In genomic region chr11:71502871-71503435, GRCh38 we compare ENCODE assay signal across 32 cellular contexts. TPM values are rescaled to one million over a fixed set of nuclear protein-coding genes. Genes with fewer than 3 reads are reported as not detected.
A peak's percentile ranks its signal among the peaks of the same experiment; 100 is the strongest.
DNase-seq lines count a peak whose midpoint lies in the region; ATAC-seq and TF ChIP-seq lines count a peak whose summit lies in the region.
"Had no signal": no experiment of that assay in that cellular context is flagged by ENCODE, and none has a peak within 500 bp of the region (broad histone marks: within the 10 kb centered on the region; RNA-seq: fewer than 3 reads in every experiment).

No MANE protein-coding gene starts in this region.

- H3K9me3 Mint-ChIP-seq in activated T-cell treated with anti-CD3 and anti-CD28 coated beads, Interleukin-2, amount 50 U/mL, for 24 hours: peaks cover 23% of the 10 kb centered on the region
- H3K9me3 Mint-ChIP-seq in activated CD8-positive, alpha-beta memory T cell treated with anti-CD3 and anti-CD28 coated beads, Interleukin-2, amount 10 ng/mL, durations not matched to agents 7 days and 5 days (ENCODE audit: low read depth): no peaks in the 10 kb centered on the region
- H3K9me3 Mint-ChIP-seq in osteocyte (ENCODE audit: unreplicated experiment): peaks cover 9% of the 10 kb centered on the region

- peak overlapping the region; percentile 72 for H3K27ac ChIP-seq in BLaER1
- H3K27ac ChIP-seq: PC-9 had no signal

- H3K27ac Mint-ChIP-seq in activated T-cell treated with anti-CD3 and anti-CD28 coated beads, Interleukin-2, amount 50 U/mL, for 24 hours: no peak overlapping the region
- H3K27ac Mint-ChIP-seq in activated CD8-positive, alpha-beta memory T cell treated with anti-CD3 and anti-CD28 coated beads, Interleukin-2, amount 10 ng/mL, durations not matched to agents 7 days and 5 days: no peak overlapping the region
- no peak overlapping the region for H3K27ac Mint-ChIP-seq in osteocyte (ENCODE audit: unreplicated experiment)
- H3K27ac Mint-ChIP-seq: CD4-positive, alpha-beta memory T cell; GM23338; H9 had no signal

- H3K4me3 Mint-ChIP-seq in activated T-cell treated with anti-CD3 and anti-CD28 coated beads, Interleukin-2, amount 50 U/mL, for 24 hours: no peak overlapping the region
- H3K4me3 Mint-ChIP-seq in activated CD8-positive, alpha-beta memory T cell treated with anti-CD3 and anti-CD28 coated beads, Interleukin-2, amount 10 ng/mL, durations not matched to agents 7 days and 5 days: no peak overlapping the region
- H3K4me3 Mint-ChIP-seq in osteocyte (ENCODE audit: unreplicated experiment): no peak overlapping the region
- H3K4me3 Mint-ChIP-seq: CD4-positive, alpha-beta memory T cell; GM23338; H9 had no signal

- no peak overlapping the region for H3K4me3 ChIP-seq in BLaER1
- H3K4me3 ChIP-seq: GM23338, K562, PC-9 had no signal

- H4K20me1 ChIP-seq in BLaER1: no peaks in the 10 kb centered on the region

- H3K4me2 ChIP-seq in BLaER1: peak overlapping the region; percentile 87
- H3K4me2 ChIP-seq: GM23338, PC-9 had no signal

- peaks cover 18% of the 10 kb centered on the region for H3K9me3 ChIP-seq in BLaER1

- peaks cover 3% of the 10 kb centered on the region for H3K4me1 Mint-ChIP-seq in activated T-cell treated with anti-CD3 and anti-CD28 coated beads, Interleukin-2, amount 50 U/mL, for 24 hours (ENCODE audit: low read depth)
- no peaks in the 10 kb centered on the region for H3K4me1 Mint-ChIP-seq in activated CD8-positive, alpha-beta memory T cell treated with anti-CD3 and anti-CD28 coated beads, Interleukin-2, amount 10 ng/mL, durations not matched to agents 7 days and 5 days
- peaks cover 11% of the 10 kb centered on the region for H3K4me1 Mint-ChIP-seq in osteocyte (ENCODE audit: unreplicated experiment)
- H3K4me1 Mint-ChIP-seq: CD4-positive, alpha-beta memory T cell had no signal

- no peak overlapping the region for H3K9ac ChIP-seq in BLaER1

- peaks cover 56% of the 10 kb centered on the region for H3K36me3 ChIP-seq in BLaER1

- CTCF ChIA-PET in activated CD8-positive, alpha-beta memory T cell treated with anti-CD3 and anti-CD28 coated beads, Interleukin-2, amount 10 ng/mL, durations not matched to agents 7 days and 5 days (lab: Charles Lee): no interaction called here

- peaks cover 93% of the 10 kb centered on the region for H3K4me1 ChIP-seq in BLaER1

- no peaks in the 10 kb centered on the region for H3K27me3 ChIP-seq in BLaER1

- no peak for ATAC-seq in activated CD8-positive, alpha-beta memory T cell treated with anti-CD3 and anti-CD28 coated beads, Interleukin-2, amount 10 ng/mL, durations not matched to agents 7 days and 5 days
- no peak for ATAC-seq in GM19452 (IDR thresholded peaks at IDR 0.05; ENCODE audit: unreplicated experiment)
- ATAC-seq: GM23338, K562 had no signal

- H3K27me3 Mint-ChIP-seq in activated T-cell treated with anti-CD3 and anti-CD28 coated beads, Interleukin-2, amount 50 U/mL, for 24 hours: no peaks in the 10 kb centered on the region
- no peaks in the 10 kb centered on the region for H3K27me3 Mint-ChIP-seq in activated CD8-positive, alpha-beta memory T cell treated with anti-CD3 and anti-CD28 coated beads, Interleukin-2, amount 10 ng/mL, durations not matched to agents 7 days and 5 days
- H3K27me3 Mint-ChIP-seq in osteocyte (ENCODE audit: unreplicated experiment): no peaks in the 10 kb centered on the region
- H3K27me3 Mint-ChIP-seq: CD4-positive, alpha-beta memory T cell had no signal

- no peak for TF ChIP-seq CTCF in osteocyte (IDR thresholded peaks at IDR 0.05)

- DNase-seq in activated T-cell treated with anti-CD3 and anti-CD28 coated beads, Interleukin-2, amount 50 U/mL, for 24 hours: peak; percentile 17
- no peak for DNase-seq in activated T-cell treated with anti-CD3 and anti-CD28 coated beads, Interleukin-2, amount 50 U/mL, for 1 hour
- peak; percentile 35 for DNase-seq in activated CD8-positive, alpha-beta memory T cell treated with anti-CD3 and anti-CD28 coated beads, Interleukin-2, amount 10 ng/mL, durations not matched to agents 7 days and 5 days
- DNase-seq in osteocyte (ENCODE audit: extremely low spot score, unreplicated experiment): peak; percentile 75
- no peak for DNase-seq in stimulated activated CD4-positive, alpha-beta T cell treated with anti-CD3 and anti-CD28 coated beads, Interleukin-2, amount 100 ng/mL, for 24 hours
- DNase-seq: C1 segment of cervical spinal cord; CD4-positive, alpha-beta memory T cell; COR-L47; DMS53; H9; Kasumi-1; MV-4-11; NCI-H1105; NCI-H1436 treated with DMSO at 0.1 percent for 48 hours; NCI-H1930; NCI-H2107; NCI-H446; NCI-H524 treated with DMSO at 0.1 percent for 48 hours; NCI-H774; SHP77 had no signal

- H3K36me3 Mint-ChIP-seq in activated T-cell treated with anti-CD3 and anti-CD28 coated beads, Interleukin-2, amount 50 U/mL, for 24 hours (ENCODE audit: low read depth): peaks cover 89% of the 10 kb centered on the region
- H3K36me3 Mint-ChIP-seq in activated CD8-positive, alpha-beta memory T cell treated with anti-CD3 and anti-CD28 coated beads, Interleukin-2, amount 10 ng/mL, durations not matched to agents 7 days and 5 days: peaks cover 53% of the 10 kb centered on the region
- H3K36me3 Mint-ChIP-seq in osteocyte (ENCODE audit: unreplicated experiment): peaks cover 36% of the 10 kb centered on the region

RNA-seq across cellular contexts. Expression of gene KRTAP5-7, which starts 24.1 kb away (rescaled TPM):
- not detected for total RNA-seq in activated CD8-positive, alpha-beta memory T cell treated with anti-CD3 and anti-CD28 coated beads, Interleukin-2, amount 10 ng/mL, durations not matched to agents 7 days and 5 days
- total RNA-seq in osteocyte: not detected in 2 replicates
- total RNA-seq: A172; CD4-positive, alpha-beta memory T cell; Daoy; G401; GM23338; H9; HT1080; K562; M059J; PC-9; RPMI7951 had no signal

RNA-seq across cellular contexts. Expression of gene KRTAP5-8, which starts 34.9 kb away (rescaled TPM):
- total RNA-seq in activated CD8-positive, alpha-beta memory T cell treated with anti-CD3 and anti-CD28 coated beads, Interleukin-2, amount 10 ng/mL, durations not matched to agents 7 days and 5 days: not detected
- total RNA-seq in osteocyte: not detected in 2 replicates
- total RNA-seq: A172; CD4-positive, alpha-beta memory T cell; Daoy; G401; GM23338; H9; HT1080; K562; M059J; PC-9; RPMI7951 had no signal

RNA-seq across cellular contexts. Expression of gene KRTAP5-9, which starts 45.3 kb away (rescaled TPM):
- not detected for total RNA-seq in activated CD8-positive, alpha-beta memory T cell treated with anti-CD3 and anti-CD28 coated beads, Interleukin-2, amount 10 ng/mL, durations not matched to agents 7 days and 5 days
- total RNA-seq in osteocyte: not detected in 2 replicates
- total RNA-seq: A172; CD4-positive, alpha-beta memory T cell; Daoy; G401; GM23338; H9; HT1080; K562; M059J; PC-9; RPMI7951; SK-MEL-5 had no signal

RNA-seq across cellular contexts. Expression of gene NADSYN1, which starts 50.0 kb away (rescaled TPM):
- 100 to 1,000 TPM in 1 of 2 experiments, 10 to 100 TPM in 1; 97.7 to 134 TPM for total RNA-seq in activated CD8-positive, alpha-beta memory T cell treated with anti-CD3 and anti-CD28 coated beads, Interleukin-2, amount 10 ng/mL, durations not matched to agents 7 days and 5 days
- total RNA-seq in osteocyte: 51.0 and 55.4 TPM in 2 replicates

RNA-seq across cellular contexts. Expression of gene DHCR7, which starts 54.8 kb away (rescaled TPM):
- 10 to 100 TPM; 54.7 to 90.5 TPM for total RNA-seq in activated CD8-positive, alpha-beta memory T cell treated with anti-CD3 and anti-CD28 coated beads, Interleukin-2, amount 10 ng/mL, durations not matched to agents 7 days and 5 days
- total RNA-seq in osteocyte: 29.8 and 30.2 TPM in 2 replicates

Comparison
In these comparisons a context has a peak if more than half of its experiments do, and no peak if none do; other contexts are left out.
1. DNase-seq: peak in activated T-cell treated with anti-CD3 and anti-CD28 coated beads, Interleukin-2, amount 50 U/mL, for 24 hours (single experiment), activated CD8-positive, alpha-beta memory T cell treated with anti-CD3 and anti-CD28 coated beads, Interleukin-2, amount 10 ng/mL, durations not matched to agents 7 days and 5 days (single experiment) and osteocyte (single experiment); none in activated T-cell treated with anti-CD3 and anti-CD28 coated beads, Interleukin-2, amount 50 U/mL, for 1 hour (single experiment) and stimulated activated CD4-positive, alpha-beta T cell treated with anti-CD3 and anti-CD28 coated beads, Interleukin-2, amount 100 ng/mL, for 24 hours (0 of 2).